Comparison of ENCODE assay signal across 16 cellular contexts in genomic region chr18:2070636-2071035, GRCh38.
A peak's percentile ranks its signal among the peaks of the same experiment; 100 is the strongest.
DNase-seq lines count a peak whose midpoint lies in the region; ATAC-seq and TF ChIP-seq lines count a peak whose summit lies in the region.
"Had no signal": no experiment of that assay in that cellular context is flagged by ENCODE, and none has a peak within 500 bp of the region (broad histone marks: within the 10 kb centered on the region; RNA-seq: fewer than 3 reads in every experiment).

No MANE protein-coding gene starts in this region.

- H3K9ac ChIP-seq in mesendoderm (ENCODE audit: low read length) = no peak overlapping the region

- no peak overlapping the region for H3K18ac ChIP-seq in mesendoderm (ENCODE audit: low read length)

- H3K4ac ChIP-seq in mesendoderm (ENCODE audit: low read depth, low read length) = no peak overlapping the region

- H3K79me2 ChIP-seq in mesendoderm (ENCODE audit: control insufficient read depth, insufficient read depth, low read length) = no peaks in the 10 kb centered on the region

- no peak overlapping the region for H3K23ac ChIP-seq in mesendoderm (ENCODE audit: low read length)

- peak overlapping the region; percentile 73 for H2BK120ac ChIP-seq in mesendoderm (ENCODE audit: low read depth, low read length)

- no peak overlapping the region for H4K8ac ChIP-seq in mesendoderm (ENCODE audit: low read depth, low read length)

- peaks cover 2% of the 10 kb centered on the region for H3K4me1 ChIP-seq in mesendoderm (ENCODE audit: control insufficient read depth, low read depth, low read length)
- H3K4me1 ChIP-seq: SJCRH30 had no signal

- no peaks in the 10 kb centered on the region for H3K79me1 ChIP-seq in mesendoderm (ENCODE audit: low read length)

- no peaks in the 10 kb centered on the region for H3K36me3 ChIP-seq in mesendoderm (ENCODE audit: control insufficient read depth, insufficient read depth, low read length)
- H3K36me3 ChIP-seq: SJCRH30 had no signal

- WGBS in mesendoderm (ENCODE audit: extremely low coverage, insufficient coverage, low lambda C conversion rate) = no CpG with 5 or more reads among the region's 4 CpGs

- no peaks in the 10 kb centered on the region for H3K4me1 Mint-ChIP-seq in osteocyte (ENCODE audit: unreplicated experiment)
- H3K4me1 Mint-ChIP-seq in natural killer cell treated with Interleukin-12 subunit alpha and Interleukin-12 subunit beta and Interleukin-15 and Interleukin-18, amount 100 ng/mL, for 72 hours (ENCODE audit: low read depth in 2 of 2) = no peaks in the 10 kb centered on the region
- H3K4me1 Mint-ChIP-seq: activated B cell treated with CpG ODN at 0.5 μM for 24 hours had no signal

- H3K4me2 ChIP-seq in mesendoderm (ENCODE audit: low read length) = no peak overlapping the region

- H3K9me3 Mint-ChIP-seq in osteocyte (ENCODE audit: unreplicated experiment) = no peaks in the 10 kb centered on the region
- H3K9me3 Mint-ChIP-seq in natural killer cell treated with Interleukin-12 subunit alpha and Interleukin-12 subunit beta and Interleukin-15 and Interleukin-18, amount 100 ng/mL, for 72 hours = no peaks in the 10 kb centered on the region
- H3K9me3 Mint-ChIP-seq: activated B cell treated with CpG ODN at 0.5 μM for 24 hours had no signal

- H2BK15ac ChIP-seq in mesendoderm (replicated peaks; ENCODE audit: low read depth) = no peak overlapping the region

- H3K4me3 ChIP-seq in LNCaP clone FGC (ENCODE audit: low read depth, low read length) (no peak overlapping the region), mesendoderm (ENCODE audit: low read length) (no peak overlapping the region)
- H3K4me3 ChIP-seq: dorsolateral prefrontal cortex, SJCRH30 had no signal

- no peak overlapping the region for H3K4me3 Mint-ChIP-seq in osteocyte (ENCODE audit: unreplicated experiment)
- H3K4me3 Mint-ChIP-seq in natural killer cell treated with Interleukin-12 subunit alpha and Interleukin-12 subunit beta and Interleukin-15 and Interleukin-18, amount 100 ng/mL, for 72 hours = no peak overlapping the region
- H3K4me3 Mint-ChIP-seq: activated B cell treated with CpG ODN at 0.5 μM for 24 hours had no signal

- no peak overlapping the region for H2AK5ac ChIP-seq in mesendoderm (ENCODE audit: low read length)

- H3K36me3 Mint-ChIP-seq in osteocyte (ENCODE audit: unreplicated experiment) = no peaks in the 10 kb centered on the region
- H3K36me3 Mint-ChIP-seq in natural killer cell treated with Interleukin-12 subunit alpha and Interleukin-12 subunit beta and Interleukin-15 and Interleukin-18, amount 100 ng/mL, for 72 hours = no peaks in the 10 kb centered on the region

- peak; percentile 32 for DNase-seq in LNCaP clone FGC (ENCODE audit: low read depth)
- peak; percentile 85 for DNase-seq in NCI-H2081 treated with DMSO at 0.1 percent for 48 hours (lab: John Stamatoyannopoulos, UW)
- peak; percentile 91 for DNase-seq in NCI-H774 (lab: John Stamatoyannopoulos, UW)
- DNase-seq in mesendoderm = no peak
- DNase-seq in osteocyte (ENCODE audit: extremely low spot score, unreplicated experiment) = no peak
- DNase-seq in natural killer cell treated with Interleukin-12 subunit alpha and Interleukin-12 subunit beta and Interleukin-15 and Interleukin-18, amount 100 ng/mL, for 72 hours (ENCODE audit: low spot score) = no peak
- DNase-seq: activated B cell treated with CpG ODN at 0.5 μM for 24 hours; activated CD8-positive, alpha-beta memory T cell treated with anti-CD3 and anti-CD28 coated beads for 24 hours; dorsolateral prefrontal cortex; foreskin melanocyte; left colon; NCI-H2107; T-helper 2 cell had no signal

- no peak overlapping the region for H2BK5ac ChIP-seq in mesendoderm (ENCODE audit: low read length)

- H3K27me3 Mint-ChIP-seq in osteocyte (ENCODE audit: unreplicated experiment) = no peaks in the 10 kb centered on the region
- H3K27me3 Mint-ChIP-seq in natural killer cell treated with Interleukin-12 subunit alpha and Interleukin-12 subunit beta and Interleukin-15 and Interleukin-18, amount 100 ng/mL, for 72 hours = no peaks in the 10 kb centered on the region
- H3K27me3 Mint-ChIP-seq: activated B cell treated with CpG ODN at 0.5 μM for 24 hours had no signal

- H4K5ac ChIP-seq in mesendoderm (ENCODE audit: low read length) = no peak overlapping the region

- no peak overlapping the region for H3K27ac Mint-ChIP-seq in osteocyte (ENCODE audit: unreplicated experiment)
- no peak overlapping the region for H3K27ac Mint-ChIP-seq in natural killer cell treated with Interleukin-12 subunit alpha and Interleukin-12 subunit beta and Interleukin-15 and Interleukin-18, amount 100 ng/mL, for 72 hours
- H3K27ac Mint-ChIP-seq: activated B cell treated with CpG ODN at 0.5 μM for 24 hours had no signal

- H3K27ac ChIP-seq in mesendoderm (ENCODE audit: low read depth, low read length) = no peak overlapping the region
- H3K27ac ChIP-seq: dorsolateral prefrontal cortex, SJCRH30 had no signal

- H3K27me3 ChIP-seq in mesendoderm (ENCODE audit: insufficient read depth, low read length, poor library complexity) = no peaks in the 10 kb centered on the region
- H3K27me3 ChIP-seq: SJCRH30 had no signal

- no peak for ATAC-seq in HG02981 (IDR thresholded peaks at IDR 0.05; ENCODE audit: unreplicated experiment)
- ATAC-seq in natural killer cell treated with Interleukin-12 subunit alpha and Interleukin-12 subunit beta and Interleukin-15 and Interleukin-18, amount 100 ng/mL, for 72 hours = no peak
- ATAC-seq: HCT116, left colon had no signal

- TF ChIP-seq CTCF in LNCaP clone FGC (IDR thresholded peaks at IDR 0.05; ENCODE audit: control insufficient read depth, extremely low read depth, insufficient read depth) (no peak), osteocyte (IDR thresholded peaks at IDR 0.05) (no peak)

- no peak overlapping the region for H3K56ac ChIP-seq in mesendoderm (ENCODE audit: low read length)

Comparison
In these comparisons a context has a peak if more than half of its experiments do, and no peak if none do; other contexts are left out.
1. DNase-seq: peak in LNCaP clone FGC (single experiment), NCI-H2081 treated with DMSO at 0.1 percent for 48 hours (single experiment) and NCI-H774 (single experiment); none in mesendoderm (single experiment), osteocyte (single experiment) and natural killer cell treated with Interleukin-12 subunit alpha and Interleukin-12 subunit beta and Interleukin-15 and Interleukin-18, amount 100 ng/mL, for 72 hours (single experiment).